ENCODE assay signal across 9 cellular contexts in the genomic region with DNA sequence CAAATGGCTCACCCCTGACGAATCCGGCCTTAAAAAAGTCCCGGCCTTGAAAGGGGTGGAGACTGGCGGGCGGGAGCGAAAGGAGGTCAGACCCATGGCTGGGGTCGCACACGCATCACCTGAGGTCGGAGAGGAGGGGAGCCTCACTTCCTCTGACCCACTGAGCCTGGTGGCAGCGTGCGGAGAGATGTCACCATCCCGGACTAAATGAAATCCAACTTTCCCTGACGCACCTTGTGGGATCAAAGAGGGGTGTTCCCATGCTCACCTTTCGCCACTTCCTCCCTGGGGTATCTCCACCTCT. TPM values are rescaled to one million over a fixed set of nuclear protein-coding genes. Genes with fewer than 3 reads are reported as not detected.
DNase-seq lines count a peak whose midpoint lies in the region; ATAC-seq, FAIRE-seq and TF ChIP-seq lines count a peak whose summit lies in the region.
"Had no signal": no experiment of that assay in that cellular context is flagged by ENCODE, and none has a peak within 500 bp of the region (broad histone marks: within the 10 kb centered on the region; RNA-seq: fewer than 3 reads in every experiment).

No MANE protein-coding gene starts in this region.

- peak; percentile 81 for DNase-seq in AG08396 (ENCODE audit: low spot score)
- DNase-seq in IMR-90 = peak; percentile 65
- DNase-seq in brain microvascular endothelial cell = no peak
- DNase-seq in mesothelial cell of epicardium (ENCODE audit: low spot score in 2 of 2, unreplicated experiment in 2 of 2) = no peak
- peak; percentile 65 for DNase-seq in urothelium cell line (ENCODE audit: low spot score)
- DNase-seq in NCI-H1436 (lab: John Stamatoyannopoulos, UW) = no peak
- no peak for DNase-seq in NCI-H187 treated with DMSO at 0.1 percent for 48 hours (lab: John Stamatoyannopoulos, UW)
- DNase-seq in NK-92 (lab: John Stamatoyannopoulos, UW; ENCODE audit: unreplicated experiment) = no peak

- no peak overlapping the region for H3K4ac ChIP-seq in IMR-90 (ENCODE audit: low read depth, low read length)

- CTCF ChIA-PET in IMR-90 (lab: Yijun Ruan, JAX) = no interaction called here

- H2AK9ac ChIP-seq in IMR-90 (replicated peaks; ENCODE audit: low read depth, low read length, poor library complexity) = peak overlapping the region; percentile 81

- H3K4me3 Mint-ChIP-seq in mesothelial cell of epicardium = peak overlapping the region; percentile 83

- H4K8ac ChIP-seq in IMR-90 (ENCODE audit: low read depth in 2 of 2, low read length in 2 of 2) = peak overlapping the region in 1 of 2 experiments; percentile 47; a peak in 1 of 4 replicates

- no peaks in the 10 kb centered on the region for H3K9me3 Mint-ChIP-seq in mesothelial cell of epicardium

- no peaks in the 10 kb centered on the region for H3K27me3 Mint-ChIP-seq in mesothelial cell of epicardium (ENCODE audit: low read depth)

- H3K14ac ChIP-seq in IMR-90 (replicated peaks; ENCODE audit: low read depth, low read length) = no peak overlapping the region

- H3K36me3 ChIP-seq in IMR-90 (ENCODE audit: control insufficient read depth, insufficient read depth, low read length) (peaks cover 13% of the 10 kb centered on the region), brain microvascular endothelial cell (replicated peaks) (peaks cover 6% of the 10 kb centered on the region)

- H3K79me1 ChIP-seq in IMR-90 (ENCODE audit: low read depth in 1 of 2, low read length in 2 of 2) = peaks cover 17 to 42% of the 10 kb centered on the region in 2 experiments

- in situ Hi-C loops in IMR-90 (cut with MboI; ENCODE audit: low sequenced_read_pairs) = no loop called here
- in situ Hi-C loops in brain microvascular endothelial cell (cut with HindIII; ENCODE audit: low pct_ligation_motif_present, low sequenced_read_pairs) = no loop called here

- no peak; the same call in 1 of the 2 replicates for ATAC-seq in IMR-90 (ENCODE audit: low read depth)

- H3K18ac ChIP-seq in IMR-90 (ENCODE audit: low read depth, low read length) = no peak overlapping the region

- no peak overlapping the region for H2BK5ac ChIP-seq in IMR-90 (ENCODE audit: low read depth, low read length, poor library complexity, severe bottlenecking)

- dilution Hi-C loops in IMR-90 (cut with HindIII; ENCODE audit: low sequenced_read_pairs, unreplicated experiment) = no loop called here

- H4K20me1 ChIP-seq in IMR-90 (ENCODE audit: insufficient read depth, low read length) = no peaks in the 10 kb centered on the region

- H3K23ac ChIP-seq in IMR-90 (ENCODE audit: low read depth, low read length) = 0 out of 2 replicates have a peak overlapping the region, but pooled peaks have one; percentile 0

- H3K4me1 Mint-ChIP-seq in mesothelial cell of epicardium = peaks cover 36% of the 10 kb centered on the region

- WGBS in IMR-90 (ENCODE audit: extremely low coverage in 2 of 2, insufficient read length in 1 of 2), 2 experiments = 6% methylated on average over 3 of the region's 14 CpGs; no CpG with 5 or more reads in 1 of the 2 experiments

- H4K5ac ChIP-seq in IMR-90 (ENCODE audit: low read depth, low read length) = no peak overlapping the region

- TF ChIP-seq CTCF in IMR-90 (conservative IDR thresholded peaks at IDR 0.05; ENCODE audit: low read depth, low read length) (no peak), brain microvascular endothelial cell (IDR thresholded peaks at IDR 0.05; ENCODE audit: low read depth, low read length, missing control alignments) (no peak), mesothelial cell of epicardium (IDR thresholded peaks at IDR 0.05; ENCODE audit: unreplicated experiment) (no peak)

- TF ChIP-seq RAD21 in IMR-90 (IDR thresholded peaks at IDR 0.05; ENCODE audit: low read length) = no peak

- peaks cover 12% of the 10 kb centered on the region; the same call in 1 of the 2 replicates for H3K9me1 ChIP-seq in IMR-90 (ENCODE audit: insufficient read depth, low read length)

- H4K91ac ChIP-seq in IMR-90 (ENCODE audit: insufficient read depth, low read depth, low read length) = no peak overlapping the region

- intact Hi-C loops in IMR-90 (cut with micrococcal nuclease) = loop anchor here (1.0 to 5.0 kb wide), 4 partner anchors 65 to 164 kb away; no protein-coding TSS in a partner anchor

- H3K4me2 ChIP-seq in IMR-90 (ENCODE audit: low read depth, low read length) = peak overlapping the region; percentile 83

- H3K27ac ChIP-seq in IMR-90 (ENCODE audit: insufficient read depth, low read length) = no peak overlapping the region; the same call in 1 of the 2 replicates
- H3K27ac ChIP-seq in brain microvascular endothelial cell = no peak overlapping the region

- peaks cover 10% of the 10 kb centered on the region for H3K36me3 Mint-ChIP-seq in mesothelial cell of epicardium

- no peak overlapping the region for H2BK20ac ChIP-seq in IMR-90 (ENCODE audit: low read depth, low read length)

- H3K9me3 ChIP-seq in IMR-90 (ENCODE audit: control insufficient read depth, insufficient read depth, low read length) = no peaks in the 10 kb centered on the region

- H3K4me3 ChIP-seq in IMR-90 (ENCODE audit: insufficient read depth, low read depth, low read length) (peak overlapping the region; percentile 63), brain microvascular endothelial cell (ENCODE audit: low read depth, low read length) (peak overlapping the region; percentile 77)

- peaks cover 6% of the 10 kb centered on the region; the same call in 1 of the 2 replicates for H3K4me1 ChIP-seq in IMR-90 (ENCODE audit: control insufficient read depth, insufficient read depth, low read length)

- H3K27ac Mint-ChIP-seq in mesothelial cell of epicardium = peak overlapping the region; percentile 66

- POLR2A ChIA-PET in IMR-90 (lab: Charles Lee; ENCODE audit: unreplicated experiment) = no interaction called here

- FAIRE-seq in urothelium cell line (lab: Jason Lieb, UNC) = no peak

- H3K9ac ChIP-seq in IMR-90 (ENCODE audit: low read depth, low read length) = peak overlapping the region; percentile 58

- no peaks in the 10 kb centered on the region; the same call in 1 of the 2 replicates for H3K27me3 ChIP-seq in IMR-90 (ENCODE audit: control insufficient read depth, insufficient read depth, low read length)
- H3K27me3 ChIP-seq in brain microvascular endothelial cell (replicated peaks) = no peaks in the 10 kb centered on the region

- H2BK120ac ChIP-seq in IMR-90 (ENCODE audit: low read depth, low read length) = no peak overlapping the region

- H2AFZ ChIP-seq in IMR-90 (replicated peaks; ENCODE audit: low read length, poor library complexity) = peak overlapping the region; percentile 94

- 0 out of 2 replicates have a peak overlapping the region, but pooled peaks have one; percentile 1 for H2AK5ac ChIP-seq in IMR-90 (ENCODE audit: low read depth, low read length)

- no TSS peak for BruUV-seq in IMR-90 (replicated peaks; lab: Mats Ljungman, UMichigan)

- no peak for TF ChIP-seq POLR2A in IMR-90 (IDR thresholded peaks at IDR 0.05; ENCODE audit: low read depth, low read length)

- no peak overlapping the region; the same call in 2 of the 3 replicates for H2BK15ac ChIP-seq in IMR-90 (ENCODE audit: low read depth, low read length)

- H3K56ac ChIP-seq in IMR-90 (ENCODE audit: extremely low read depth, insufficient read depth, low read length) = no peak overlapping the region

TF ChIP-seq in IMR-90, 13 proteins besides CTCF, POLR2A, EP300 and RAD21 (continues in another document):
- TF ChIP-seq SMC3 (IDR thresholded peaks at IDR 0.05; ENCODE audit: low read depth, low read length) = no peak
- TF ChIP-seq MXI1 (IDR thresholded peaks at IDR 0.05; ENCODE audit: borderline replicate concordance, low read depth, low read length) = no peak
- TF ChIP-seq, protein P1, sequence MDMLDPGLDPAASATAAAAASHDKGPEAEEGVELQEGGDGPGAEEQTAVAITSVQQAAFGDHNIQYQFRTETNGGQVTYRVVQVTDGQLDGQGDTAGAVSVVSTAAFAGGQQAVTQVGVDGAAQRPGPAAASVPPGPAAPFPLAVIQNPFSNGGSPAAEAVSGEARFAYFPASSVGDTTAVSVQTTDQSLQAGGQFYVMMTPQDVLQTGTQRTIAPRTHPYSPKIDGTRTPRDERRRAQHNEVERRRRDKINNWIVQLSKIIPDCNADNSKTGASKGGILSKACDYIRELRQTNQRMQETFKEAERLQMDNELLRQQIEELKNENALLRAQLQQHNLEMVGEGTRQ (IDR thresholded peaks at IDR 0.05; ENCODE audit: low read depth, low read length) = no peak
- TF ChIP-seq MAFK (IDR thresholded peaks at IDR 0.05; ENCODE audit: low read depth, low read length) = no peak
- TF ChIP-seq RFX5 (IDR thresholded peaks at IDR 0.05; ENCODE audit: low read depth, low read length) = no peak
- TF ChIP-seq RCOR1 (IDR thresholded peaks at IDR 0.05; ENCODE audit: insufficient replicate concordance, low read length) = no peak
- TF ChIP-seq NFE2L2 (IDR thresholded peaks at IDR 0.05; ENCODE audit: low read depth, low read length) = no peak
- TF ChIP-seq CEBPB (IDR thresholded peaks at IDR 0.05; ENCODE audit: low read depth, low read length) = no peak
- TF ChIP-seq FOS (IDR thresholded peaks at IDR 0.05; ENCODE audit: low read depth, low read length) = no peak
- TF ChIP-seq, protein P2, sequence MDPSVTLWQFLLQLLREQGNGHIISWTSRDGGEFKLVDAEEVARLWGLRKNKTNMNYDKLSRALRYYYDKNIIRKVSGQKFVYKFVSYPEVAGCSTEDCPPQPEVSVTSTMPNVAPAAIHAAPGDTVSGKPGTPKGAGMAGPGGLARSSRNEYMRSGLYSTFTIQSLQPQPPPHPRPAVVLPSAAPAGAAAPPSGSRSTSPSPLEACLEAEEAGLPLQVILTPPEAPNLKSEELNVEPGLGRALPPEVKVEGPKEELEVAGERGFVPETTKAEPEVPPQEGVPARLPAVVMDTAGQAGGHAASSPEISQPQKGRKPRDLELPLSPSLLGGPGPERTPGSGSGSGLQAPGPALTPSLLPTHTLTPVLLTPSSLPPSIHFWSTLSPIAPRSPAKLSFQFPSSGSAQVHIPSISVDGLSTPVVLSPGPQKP (IDR thresholded peaks at IDR 0.05; ENCODE audit: borderline replicate concordance, low read depth, low read length) = no peak
- no peak for TF ChIP-seq MAZ (IDR thresholded peaks at IDR 0.05; ENCODE audit: borderline replicate concordance, low read depth, low read length)

RNA-seq across cellular contexts. Expression of a gene that starts 0.7 kb away (rescaled TPM):
- total RNA-seq in IMR-90 (2012; rRNA removed) (6.3 and 6.7 TPM in 2 replicates), mesothelial cell of epicardium (18.9 to 21.5 TPM (median 19.4 TPM) in 3 replicates)
- 25.8 and 26.3 TPM in 2 replicates for polyA plus RNA-seq in IMR-90 (2012; rRNA removed)
- polyA plus RNA-seq in IMR-90 (2012; cell fraction: cytosol; rRNA removed) = 12.9 and 17.0 TPM in 2 replicates
- polyA plus RNA-seq in IMR-90 (2012; cell fraction: nucleus; rRNA removed; ENCODE audit: low replicate concordance) = 16.2 and 38.7 TPM in 2 replicates

RNA-seq across cellular contexts. Expression of a gene that starts 36.2 kb away (rescaled TPM):
- total RNA-seq in IMR-90 (2012; rRNA removed) = not detected in 2 replicates
- 0.04 TPM in 1 of 2 replicates, not detected in the other for polyA plus RNA-seq in IMR-90 (2012; rRNA removed)
- polyA plus RNA-seq in IMR-90 (2012; cell fraction: cytosol; rRNA removed) = not detected in 2 replicates
- polyA plus RNA-seq in IMR-90 (2012; cell fraction: nucleus; rRNA removed; ENCODE audit: low replicate concordance) = 0.02 TPM in 1 of 2 replicates, not detected in the other
- not detected in 3 replicates for total RNA-seq in mesothelial cell of epicardium
- total RNA-seq: lung microvascular endothelial cell had no signal

RNA-seq across cellular contexts. Expression of a gene that starts 38.4 kb away (rescaled TPM):
- total RNA-seq in IMR-90 (2012; rRNA removed) (5.8 and 7.3 TPM in 2 replicates), mesothelial cell of epicardium (8.7 to 10.4 TPM (median 8.7 TPM) in 3 replicates)
- polyA plus RNA-seq in IMR-90 (2012; rRNA removed) = 4.4 and 5.7 TPM in 2 replicates
- polyA plus RNA-seq in IMR-90 (2012; cell fraction: cytosol; rRNA removed) = 2.5 and 3.8 TPM in 2 replicates
- 2.8 and 6.3 TPM in 2 replicates for polyA plus RNA-seq in IMR-90 (2012; cell fraction: nucleus; rRNA removed; ENCODE audit: low replicate concordance)

Comparison
In these comparisons a context has a peak if more than half of its experiments do, and no peak if none do; other contexts are left out.
1. DNase-seq: peak in AG08396 (single experiment), IMR-90 (single experiment) and urothelium cell line (single experiment); none in brain microvascular endothelial cell (single experiment), mesothelial cell of epicardium (0 of 2), NCI-H1436 (single experiment), NCI-H187 treated with DMSO at 0.1 percent for 48 hours (single experiment) and NK-92 (single experiment).